ENCODE assay signal across 1 cellular context in genomic region chr10:48580236-48580635, GRCh38.
TF ChIP-seq lines count a peak whose summit lies in the region.

No MANE protein-coding gene starts in this region.

TF ChIP-seq in H1, 55 proteins besides CTCF, POLR2A, EP300 and RAD21:
- no peak for TF ChIP-seq KDM1A (IDR thresholded peaks at IDR 0.05; ENCODE audit: borderline replicate concordance, low read length)
- no peak for TF ChIP-seq KDM4A (IDR thresholded peaks at IDR 0.05; ENCODE audit: low read depth, low read length, severe bottlenecking)
- no peak for TF ChIP-seq CBX8 (IDR thresholded peaks at IDR 0.05; ENCODE audit: borderline replicate concordance, low read depth, low read length)
- no peak for TF ChIP-seq TCF12 (IDR thresholded peaks at IDR 0.05; ENCODE audit: low read depth, low read length)
- no peak for TF ChIP-seq POLR2AphosphoS5 (IDR thresholded peaks at IDR 0.05; ENCODE audit: low read depth, low read length)
- TF ChIP-seq GTF2F1 (IDR thresholded peaks at IDR 0.05; ENCODE audit: borderline replicate concordance, low read depth, low read length) = no peak
- no peak for TF ChIP-seq MAFK (IDR thresholded peaks at IDR 0.05; ENCODE audit: low read depth, low read length)
- TF ChIP-seq RFX5 (IDR thresholded peaks at IDR 0.05; ENCODE audit: borderline replicate concordance, low read depth, low read length) = no peak
- no peak for TF ChIP-seq E2F6 (IDR thresholded peaks at IDR 0.05)
- no peak for TF ChIP-seq YY1 (IDR thresholded peaks at IDR 0.05; ENCODE audit: low read depth, low read length)
- no peak for TF ChIP-seq SIN3A (conservative IDR thresholded peaks at IDR 0.05 in 1 of 2, IDR thresholded peaks at IDR 0.05 in 1 of 2; ENCODE audit: low read depth in 1 of 2, low read length in 2 of 2)
- no peak for TF ChIP-seq EGR1 (IDR thresholded peaks at IDR 0.05; ENCODE audit: borderline replicate concordance, low read depth, low read length)
- no peak for TF ChIP-seq CTBP2 (IDR thresholded peaks at IDR 0.05; ENCODE audit: borderline replicate concordance, insufficient read depth, insufficient read length, low read length)
- no peak for TF ChIP-seq JUN (IDR thresholded peaks at IDR 0.05; ENCODE audit: low read depth, low read length)
- TF ChIP-seq RXRA (IDR thresholded peaks at IDR 0.05; ENCODE audit: insufficient read depth, low read depth, low read length) = no peak
- TF ChIP-seq ATF2 (IDR thresholded peaks at IDR 0.05; ENCODE audit: low read length) = no peak
- no peak for TF ChIP-seq SP1 (IDR thresholded peaks at IDR 0.05; ENCODE audit: low read depth, low read length)
- no peak for TF ChIP-seq CREB1 (IDR thresholded peaks at IDR 0.05)
- TF ChIP-seq EZH2 (IDR thresholded peaks at IDR 0.05; ENCODE audit: low read depth, low read length, severe bottlenecking) = no peak
